Comparison of ENCODE assay signal across 8 cellular contexts in the genomic region with DNA sequence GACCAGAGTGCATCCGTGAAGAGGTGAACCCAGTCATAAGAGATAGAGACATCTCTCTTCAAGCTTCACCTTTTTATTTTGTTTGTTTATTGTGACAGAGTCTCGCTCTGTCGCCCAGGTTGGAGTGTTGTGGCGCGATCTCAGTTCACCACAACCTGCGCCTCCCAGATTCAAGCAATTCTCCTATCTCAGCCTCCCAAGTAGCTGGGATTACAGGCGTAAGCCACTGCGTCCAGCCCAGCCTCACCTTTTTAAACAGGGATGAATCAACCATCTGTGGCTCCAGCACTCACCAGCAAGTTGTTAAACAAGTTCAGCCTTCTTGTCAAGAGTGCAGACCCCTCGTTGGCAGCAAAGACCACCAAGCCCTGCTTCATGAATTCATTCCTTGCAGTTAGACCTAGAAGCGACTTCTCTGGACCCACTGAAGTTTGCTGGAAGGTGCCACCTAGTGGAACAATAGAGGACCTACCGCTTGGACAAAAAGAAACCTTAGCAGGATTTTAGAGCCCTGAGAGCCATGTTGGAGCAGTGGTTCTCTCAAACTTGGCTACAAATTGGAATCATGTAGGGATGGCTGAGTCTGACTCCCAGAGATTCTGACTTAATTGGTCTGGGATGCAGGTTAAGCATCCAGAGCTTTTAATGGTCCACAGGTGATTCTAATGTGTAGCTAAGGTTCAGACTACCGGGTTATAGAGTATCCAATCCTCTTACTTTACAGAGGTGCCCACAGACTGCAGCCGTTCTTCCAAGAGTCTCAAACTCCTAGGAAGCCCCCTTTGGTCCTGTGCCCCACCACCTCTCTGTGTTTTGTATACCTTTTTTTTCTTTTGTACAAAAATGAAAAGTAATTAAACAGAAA. TPM values are rescaled to one million over a fixed set of nuclear protein-coding genes. Genes with fewer than 3 reads are reported as not detected.
DNase-seq lines count a peak whose midpoint lies in the region; ATAC-seq and TF ChIP-seq lines count a peak whose summit lies in the region.

No MANE protein-coding gene starts in this region.

- H3K4me1 ChIP-seq in HEK293 (ENCODE audit: control insufficient read depth, insufficient read depth, low read length), result peaks cover 3% of the 10 kb centered on the region
- H3K4me1 ChIP-seq in SJSA1 (replicated peaks), result no peaks in the 10 kb centered on the region
- H3K4me1 ChIP-seq in liver (ENCODE audit: control insufficient read depth in 4 of 4, insufficient read depth in 4 of 4, low read length in 3 of 4), result no peaks in the 10 kb centered on the region
- H3K4me1 ChIP-seq in upper lobe of right lung, result no peaks in the 10 kb centered on the region

- peak; percentile 86 to 90 for TF ChIP-seq RAD21 in liver (IDR thresholded peaks at IDR 0.05)

- 52% methylated on average over 13 of the region's 13 CpGs for WGBS in liver

- no peaks in the 10 kb centered on the region for H3K9me3 Mint-ChIP-seq in chondrocyte (ENCODE audit: low read depth)

- H3K27ac Mint-ChIP-seq in chondrocyte (ENCODE audit: unreplicated experiment), result no peak overlapping the region

- no peak overlapping the region for H3K4me3 ChIP-seq in AG10803 (ENCODE audit: low read length)
- H3K4me3 ChIP-seq in GM12865 (ENCODE audit: low read depth, low read length), result no peak overlapping the region
- no peak overlapping the region for H3K4me3 ChIP-seq in HEK293 (ENCODE audit: low read depth, low read length)
- no peak overlapping the region for H3K4me3 ChIP-seq in SJSA1
- no peak overlapping the region for H3K4me3 ChIP-seq in liver (ENCODE audit: low read depth in 1 of 3, low read length in 3 of 3)
- H3K4me3 ChIP-seq in upper lobe of right lung, result no peak overlapping the region

- no peaks in the 10 kb centered on the region for H3K36me3 ChIP-seq in HEK293 (ENCODE audit: control insufficient read depth in 2 of 2, insufficient read depth in 1 of 2, low read length in 2 of 2)
- no peaks in the 10 kb centered on the region for H3K36me3 ChIP-seq in SJSA1
- H3K36me3 ChIP-seq in liver (ENCODE audit: control insufficient read depth in 4 of 4, insufficient read depth in 3 of 4, low read depth in 1 of 4, low read length in 3 of 4), result no peaks in the 10 kb centered on the region
- no peaks in the 10 kb centered on the region for H3K36me3 ChIP-seq in upper lobe of right lung

- CTCF ChIA-PET in HEK293 (lab: Yijun Ruan, JAX), result interaction anchor here (0.5 to 12.7 kb wide), 22 partner anchors 10 to 1647 kb away, joined by 3 to 143 read pairs (median 4); a partner anchor contains a TSS

- peak; percentile 67 for DNase-seq in AG10803 (ENCODE audit: low read depth)
- DNase-seq in GM12865 (ENCODE audit: low read depth), result peak; percentile 74
- peak; percentile 65 for DNase-seq in M059J (ENCODE audit: low read depth)
- DNase-seq in SJSA1 (ENCODE audit: low read depth in 1 of 2, low spot score in 2 of 2), result peak; percentile 59 to 66
- no peak for DNase-seq in chondrocyte (ENCODE audit: low spot score)
- DNase-seq in upper lobe of right lung, result no peak

- no peaks in the 10 kb centered on the region for H3K9me3 ChIP-seq in HEK293 (ENCODE audit: control insufficient read depth, insufficient read depth, low read depth, low read length)
- no peaks in the 10 kb centered on the region for H3K9me3 ChIP-seq in SJSA1 (replicated peaks)
- H3K9me3 ChIP-seq in liver (ENCODE audit: control insufficient read depth in 4 of 4, low read length in 3 of 4), result no peaks in the 10 kb centered on the region
- no peaks in the 10 kb centered on the region for H3K9me3 ChIP-seq in upper lobe of right lung

- peak; percentile 92 for ATAC-seq in upper lobe of right lung

- H3K4me3 Mint-ChIP-seq in chondrocyte (ENCODE audit: unreplicated experiment), result no peak overlapping the region

- no peaks in the 10 kb centered on the region for H3K36me3 Mint-ChIP-seq in chondrocyte (ENCODE audit: low read depth)

- POLR2A ChIA-PET in HEK293 (lab: Yijun Ruan, JAX), result no interaction called here

- 0 out of 2 replicates have a peak, but pooled peaks cover 2% of the 10 kb centered on the region for H3K27me3 ChIP-seq in SJSA1 (replicated peaks)
- H3K27me3 ChIP-seq in liver (ENCODE audit: control insufficient read depth in 4 of 4, insufficient read depth in 4 of 4, low read length in 3 of 4), result no peaks in the 10 kb centered on the region
- no peaks in the 10 kb centered on the region for H3K27me3 ChIP-seq in upper lobe of right lung

- H3K27ac ChIP-seq in HEK293 (ENCODE audit: extremely low read depth, low read depth, low read length) (no peak overlapping the region), SJSA1 (no peak overlapping the region), liver (ENCODE audit: low read depth in 1 of 2, low read length in 2 of 2) (no peak overlapping the region), upper lobe of right lung (no peak overlapping the region)

- intact Hi-C loops in upper lobe of right lung (cut with DNase I), result loop anchor here (5.0 kb wide), 1 partner anchor 108 kb away; no protein-coding TSS in a partner anchor

- H3K27me3 Mint-ChIP-seq in chondrocyte (ENCODE audit: low read depth), result no peaks in the 10 kb centered on the region

- no peak overlapping the region for H3K9ac ChIP-seq in liver (ENCODE audit: low read depth in 1 of 2, low read length in 2 of 2)

- TF ChIP-seq CTCF in AG10803 (conservative IDR thresholded peaks at IDR 0.05; ENCODE audit: low read length) (peak; percentile 94), GM12865 (IDR thresholded peaks at IDR 0.05; ENCODE audit: insufficient read depth, low read depth, low read length, missing control alignments) (peak; percentile 85), HEK293 (tag by site-specific recombination; IDR thresholded peaks at IDR 0.05) (peak; percentile 57), chondrocyte (IDR thresholded peaks at IDR 0.05) (peak; percentile 88), liver (IDR thresholded peaks at IDR 0.05; ENCODE audit: low read depth, low read length, missing input control) (peak; percentile 87), upper lobe of right lung (IDR thresholded peaks at IDR 0.05) (peak; percentile 79)

- H3K4me1 Mint-ChIP-seq in chondrocyte (ENCODE audit: low read depth), result peaks cover 14% of the 10 kb centered on the region

TF ChIP-seq in HEK293, 187 proteins besides CTCF, POLR2A, EP300 and RAD21:
- TF ChIP-seq, protein P1, sequence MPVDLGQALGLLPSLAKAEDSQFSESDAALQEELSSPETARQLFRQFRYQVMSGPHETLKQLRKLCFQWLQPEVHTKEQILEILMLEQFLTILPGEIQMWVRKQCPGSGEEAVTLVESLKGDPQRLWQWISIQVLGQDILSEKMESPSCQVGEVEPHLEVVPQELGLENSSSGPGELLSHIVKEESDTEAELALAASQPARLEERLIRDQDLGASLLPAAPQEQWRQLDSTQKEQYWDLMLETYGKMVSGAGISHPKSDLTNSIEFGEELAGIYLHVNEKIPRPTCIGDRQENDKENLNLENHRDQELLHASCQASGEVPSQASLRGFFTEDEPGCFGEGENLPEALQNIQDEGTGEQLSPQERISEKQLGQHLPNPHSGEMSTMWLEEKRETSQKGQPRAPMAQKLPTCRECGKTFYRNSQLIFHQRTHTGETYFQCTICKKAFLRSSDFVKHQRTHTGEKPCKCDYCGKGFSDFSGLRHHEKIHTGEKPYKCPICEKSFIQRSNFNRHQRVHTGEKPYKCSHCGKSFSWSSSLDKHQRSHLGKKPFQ (tag by site-specific recombination; IDR thresholded peaks at IDR 0.05), result peak; percentile 37; the same call in 1 of the 2 replicates
- TF ChIP-seq ZNF2 (tag by site-specific recombination; IDR thresholded peaks at IDR 0.05) (peak; percentile 75; the same call in 1 of the 2 replicates), ZNF654 (tag by site-specific recombination; IDR thresholded peaks at IDR 0.05; ENCODE audit: low read depth) (peak; percentile 84), SP2 (tag by site-specific recombination; IDR thresholded peaks at IDR 0.05) (no peak), ZNF138 (tag by site-specific recombination; IDR thresholded peaks at IDR 0.05; ENCODE audit: borderline replicate concordance) (no peak), ZNF114 (tag by site-specific recombination; IDR thresholded peaks at IDR 0.05) (no peak), ZSCAN16 (tag by site-specific recombination; IDR thresholded peaks at IDR 0.05) (no peak), ZNF660 (tag by site-specific recombination; IDR thresholded peaks at IDR 0.05) (peak; percentile 12; the same call in 1 of the 2 replicates)

TF ChIP-seq in liver, 16 proteins besides CTCF, POLR2A, EP300 and RAD21:
- peak; percentile 15 for TF ChIP-seq FOXA1 (IDR thresholded peaks at IDR 0.05)
- TF ChIP-seq HNF4A (conservative IDR thresholded peaks at IDR 0.05), result no peak
- TF ChIP-seq NR2F2 (IDR thresholded peaks at IDR 0.05), result no peak
- TF ChIP-seq JUND (IDR thresholded peaks at IDR 0.05), result no peak
- TF ChIP-seq GABPA (IDR thresholded peaks at IDR 0.05 in 1 of 2, conservative IDR thresholded peaks at IDR 0.05 in 1 of 2), result no peak
- TF ChIP-seq, protein P2, sequence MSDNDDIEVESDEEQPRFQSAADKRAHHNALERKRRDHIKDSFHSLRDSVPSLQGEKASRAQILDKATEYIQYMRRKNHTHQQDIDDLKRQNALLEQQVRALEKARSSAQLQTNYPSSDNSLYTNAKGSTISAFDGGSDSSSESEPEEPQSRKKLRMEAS (IDR thresholded peaks at IDR 0.05), result no peak

RNA-seq across cellular contexts. Expression of a gene that starts 10.5 kb away (rescaled TPM):
- 27.2 and 45.4 TPM in 2 replicates for total RNA-seq in M059J (2014; rRNA removed; shearing (Covaris generic))
- total RNA-seq in SJSA1 (2014; rRNA removed; shearing (Covaris generic)), result 41.6 and 61.9 TPM in 2 replicates
- 155 to 220 TPM (median 157 TPM) in 3 replicates for total RNA-seq in chondrocyte
- 10 to 100 TPM in 1 of 2 donors, 1 to 10 TPM in 1; 6.5 to 17.8 TPM for total RNA-seq in liver
- 1 to 10 TPM; 1.1 to 4.1 TPM for polyA plus RNA-seq in liver
- 93.8 TPM for total RNA-seq in upper lobe of right lung

Comparison
In these comparisons a context has a peak if more than half of its experiments do, and no peak if none do; other contexts are left out.
1. DNase-seq: peak in AG10803 (single experiment), GM12865 (single experiment), M059J (single experiment) and SJSA1 (2 of 2); none in chondrocyte (single experiment) and upper lobe of right lung (single experiment).
2. Peak in every context shown above with its lines, with median percentiles within 50 percentile points of each other: CTCF ChIP-seq.